In genomic region chr14:94952097-94952496, GRCh38 we compare ENCODE assay signal across 1 cellular context.
TF ChIP-seq lines count a peak whose summit lies in the region.

No MANE protein-coding gene starts in this region.

TF ChIP-seq in GM23338, 12 proteins besides CTCF, POLR2A, EP300 and RAD21 (continued from another document):
- TF ChIP-seq, protein P1, sequence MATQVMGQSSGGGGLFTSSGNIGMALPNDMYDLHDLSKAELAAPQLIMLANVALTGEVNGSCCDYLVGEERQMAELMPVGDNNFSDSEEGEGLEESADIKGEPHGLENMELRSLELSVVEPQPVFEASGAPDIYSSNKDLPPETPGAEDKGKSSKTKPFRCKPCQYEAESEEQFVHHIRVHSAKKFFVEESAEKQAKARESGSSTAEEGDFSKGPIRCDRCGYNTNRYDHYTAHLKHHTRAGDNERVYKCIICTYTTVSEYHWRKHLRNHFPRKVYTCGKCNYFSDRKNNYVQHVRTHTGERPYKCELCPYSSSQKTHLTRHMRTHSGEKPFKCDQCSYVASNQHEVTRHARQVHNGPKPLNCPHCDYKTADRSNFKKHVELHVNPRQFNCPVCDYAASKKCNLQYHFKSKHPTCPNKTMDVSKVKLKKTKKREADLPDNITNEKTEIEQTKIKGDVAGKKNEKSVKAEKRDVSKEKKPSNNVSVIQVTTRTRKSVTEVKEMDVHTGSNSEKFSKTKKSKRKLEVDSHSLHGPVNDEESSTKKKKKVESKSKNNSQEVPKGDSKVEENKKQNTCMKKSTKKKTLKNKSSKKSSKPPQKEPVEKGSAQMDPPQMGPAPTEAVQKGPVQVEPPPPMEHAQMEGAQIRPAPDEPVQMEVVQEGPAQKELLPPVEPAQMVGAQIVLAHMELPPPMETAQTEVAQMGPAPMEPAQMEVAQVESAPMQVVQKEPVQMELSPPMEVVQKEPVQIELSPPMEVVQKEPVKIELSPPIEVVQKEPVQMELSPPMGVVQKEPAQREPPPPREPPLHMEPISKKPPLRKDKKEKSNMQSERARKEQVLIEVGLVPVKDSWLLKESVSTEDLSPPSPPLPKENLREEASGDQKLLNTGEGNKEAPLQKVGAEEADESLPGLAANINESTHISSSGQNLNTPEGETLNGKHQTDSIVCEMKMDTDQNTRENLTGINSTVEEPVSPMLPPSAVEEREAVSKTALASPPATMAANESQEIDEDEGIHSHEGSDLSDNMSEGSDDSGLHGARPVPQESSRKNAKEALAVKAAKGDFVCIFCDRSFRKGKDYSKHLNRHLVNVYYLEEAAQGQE (IDR thresholded peaks at IDR 0.05; ENCODE audit: unreplicated experiment), result no peak
- TF ChIP-seq ZNF114 (CRISPR knock-in tag; IDR thresholded peaks at IDR 0.05), result no peak
- no peak for TF ChIP-seq EZH2 (IDR thresholded peaks at IDR 0.05; ENCODE audit: low read depth, unreplicated experiment)
